21 cellular contexts compared by ENCODE assay signal in genomic region chr4:127686656-127687055, GRCh38. TPM values are rescaled to one million over a fixed set of nuclear protein-coding genes. Genes with fewer than 3 reads are reported as not detected.
DNase-seq lines count a peak whose midpoint lies in the region; ATAC-seq, FAIRE-seq and TF ChIP-seq lines count a peak whose summit lies in the region.
"Had no signal": no experiment of that assay in that cellular context is flagged by ENCODE, and none has a peak within 500 bp of the region (broad histone marks: within the 10 kb centered on the region; RNA-seq: fewer than 3 reads in every experiment).

No MANE protein-coding gene starts in this region.

- no peak for TF ChIP-seq CTCF in AG10803 (conservative IDR thresholded peaks at IDR 0.05; ENCODE audit: low read length)
- no peak for TF ChIP-seq CTCF in brain microvascular endothelial cell (IDR thresholded peaks at IDR 0.05; ENCODE audit: low read depth, low read length, missing control alignments)
- TF ChIP-seq CTCF in keratinocyte (optimal IDR thresholded peaks at IDR 0.05 in 1 of 3, IDR thresholded peaks at IDR 0.05 in 1 of 3, conservative IDR thresholded peaks at IDR 0.05 in 1 of 3; ENCODE audit: extremely low read depth in 1 of 3, insufficient read depth in 2 of 3, low read length in 3 of 3): no peak
- no peak for TF ChIP-seq CTCF in esophagus muscularis mucosa (IDR thresholded peaks at IDR 0.05)

- TF ChIP-seq EP300 in esophagus muscularis mucosa (IDR thresholded peaks at IDR 0.05): no peak

- ATAC-seq in GM21423 (IDR thresholded peaks at IDR 0.05; ENCODE audit: unreplicated experiment): no peak
- ATAC-seq: lower lobe of right lung, pancreas had no signal

- peak overlapping the region; percentile 25 for H3K4me2 ChIP-seq in keratinocyte (ENCODE audit: control insufficient read depth, extremely low read depth, insufficient read depth, low read depth, low read length)

- dilution Hi-C loops in keratinocyte (cut with MboI; ENCODE audit: extremely low pct_ligation_motif_present, low sequenced_read_pairs): no loop called here

- no peaks in the 10 kb centered on the region for H3K9me1 ChIP-seq in keratinocyte (ENCODE audit: control insufficient read depth, extremely low read depth, insufficient read depth, low read length)

- H3K27me3 ChIP-seq in brain microvascular endothelial cell (replicated peaks): no peaks in the 10 kb centered on the region
- no peaks in the 10 kb centered on the region for H3K27me3 ChIP-seq in keratinocyte (ENCODE audit: control insufficient read depth, extremely low read depth, insufficient read depth, low read length)
- H3K27me3 ChIP-seq in esophagus muscularis mucosa: no peaks in the 10 kb centered on the region
- H3K27me3 ChIP-seq: pancreas, sigmoid colon had no signal

- H3K27ac ChIP-seq in brain microvascular endothelial cell: peak overlapping the region; percentile 76
- H3K27ac ChIP-seq in keratinocyte (ENCODE audit: control insufficient read depth, insufficient read depth, low read length): no peak overlapping the region
- H3K27ac ChIP-seq in esophagus muscularis mucosa (replicated peaks in 1 of 4): no peak overlapping the region
- H3K27ac ChIP-seq: lower lobe of right lung, pancreas, sigmoid colon had no signal

- no peaks in the 10 kb centered on the region for H4K20me1 ChIP-seq in keratinocyte (ENCODE audit: control insufficient read depth, extremely low read depth, insufficient read depth, low read length)

- peak; percentile 7 for DNase-seq in AG10803 (ENCODE audit: low read depth)
- DNase-seq in M059J (ENCODE audit: low read depth): peak; percentile 66
- peak; percentile 14 for DNase-seq in brain microvascular endothelial cell
- no peak for DNase-seq in keratinocyte (ENCODE audit: low read depth, low spot score)
- DNase-seq in AG20443 (ENCODE audit: low spot score): no peak
- no peak for DNase-seq in esophagus muscularis mucosa (ENCODE audit: extremely low spot score)
- DNase-seq in NCI-H1105 (lab: John Stamatoyannopoulos, UW): no peak
- DNase-seq: activated CD4-positive, alpha-beta T cell treated with anti-CD3 and anti-CD28 coated beads for 48 hours; activated effector memory CD4-positive, alpha-beta T cell treated with anti-CD3 and anti-CD28 coated beads, Interleukin-2, amount 50 U/mL, for 16 hours; DMS79 treated with DMSO at 0.1 percent for 48 hours; GOT3; lower lobe of right lung; NCI-H1048; NCI-H69; pancreas; sigmoid colon had no signal

- no peak overlapping the region for H3K9ac ChIP-seq in keratinocyte (ENCODE audit: control insufficient read depth, extremely low read depth, insufficient read depth, low read length)

- H3K4me3 ChIP-seq in AG10803 (ENCODE audit: low read length) (no peak overlapping the region), brain microvascular endothelial cell (ENCODE audit: low read depth, low read length) (no peak overlapping the region), keratinocyte (ENCODE audit: control insufficient read depth in 2 of 3, extremely low read depth in 1 of 3, insufficient read depth in 2 of 3, low read depth in 1 of 3, low read length in 3 of 3) (no peak overlapping the region), esophagus muscularis mucosa (no peak overlapping the region)
- H3K4me3 ChIP-seq: lower lobe of right lung, pancreas, sigmoid colon had no signal

- H3K36me3 ChIP-seq in brain microvascular endothelial cell (replicated peaks): no peaks in the 10 kb centered on the region
- peaks cover 0 to 3% of the 10 kb centered on the region in 2 experiments for H3K36me3 ChIP-seq in keratinocyte (ENCODE audit: control insufficient read depth in 2 of 2, extremely low read depth in 1 of 2, insufficient read depth in 2 of 2, low read length in 2 of 2)
- H3K36me3 ChIP-seq in esophagus muscularis mucosa: peaks cover 0 to 50% (median 4%) of the 10 kb centered on the region in 4 donors
- H3K36me3 ChIP-seq: lower lobe of right lung, pancreas had no signal

- no peaks in the 10 kb centered on the region for H3K79me2 ChIP-seq in keratinocyte (ENCODE audit: control insufficient read depth, insufficient read depth, low read length)

- FAIRE-seq in keratinocyte (lab: Jason Lieb, UNC): peak; percentile 62
- FAIRE-seq: colon, pancreas had no signal

- H3K9me3 ChIP-seq in keratinocyte (ENCODE audit: control insufficient read depth, low read depth, low read length) (no peaks in the 10 kb centered on the region), esophagus muscularis mucosa (no peaks in the 10 kb centered on the region)
- H3K9me3 ChIP-seq: lower lobe of right lung, pancreas, sigmoid colon had no signal

- intact Hi-C loops in esophagus muscularis mucosa (cut with DNase I): no loop called here

- WGBS in esophagus muscularis mucosa: 74% methylated on average over 2 of the region's 2 CpGs

- H3K4me1 ChIP-seq in keratinocyte (ENCODE audit: control insufficient read depth, extremely low read depth, insufficient read depth, low read length) (peaks cover 15% of the 10 kb centered on the region), esophagus muscularis mucosa (no peaks in the 10 kb centered on the region)
- H3K4me1 ChIP-seq: lower lobe of right lung, pancreas, sigmoid colon had no signal

- in situ Hi-C loops in brain microvascular endothelial cell (cut with HindIII; ENCODE audit: low pct_ligation_motif_present, low sequenced_read_pairs): no loop called here

- no peak overlapping the region for H2AFZ ChIP-seq in keratinocyte (ENCODE audit: control insufficient read depth, low read length)

- no peak for TF ChIP-seq POLR2A in esophagus muscularis mucosa (IDR thresholded peaks at IDR 0.05; ENCODE audit: low read depth)

RNA-seq across cellular contexts. Expression of gene SLC25A31, which starts 43.5 kb away (rescaled TPM):
- not detected in 2 replicates for total RNA-seq in M059J (2014; rRNA removed; shearing (Covaris generic))
- polyA plus RNA-seq in keratinocyte: 0.06 TPM in 1 of 3 replicates, not detected in the others
- polyA plus RNA-seq in keratinocyte (2011; ENCODE audit: low read depth): not detected
- not detected in 2 replicates for polyA plus RNA-seq in keratinocyte (2011; cell fraction: cytosol; rRNA removed)
- polyA plus RNA-seq in keratinocyte (2011; cell fraction: nucleus; rRNA removed): not detected in 2 replicates
- not detected in 2 replicates for polyA plus RNA-seq in keratinocyte (2012; ENCODE audit: low replicate concordance)
- polyA minus RNA-seq in keratinocyte: not detected in 3 replicates
- polyA minus RNA-seq in keratinocyte (2011; cell fraction: cytosol; rRNA and poly(A)+ RNA removed): not detected
- polyA minus RNA-seq in keratinocyte (2011; cell fraction: nucleus; rRNA and poly(A)+ RNA removed): not detected in 2 replicates
- not detected for total RNA-seq in esophagus muscularis mucosa
- total RNA-seq: glomerular endothelial cell, lower lobe of right lung, pancreas, sigmoid colon, ureter had no signal
- polyA plus RNA-seq: IgD-negative memory B cell, sigmoid colon had no signal

RNA-seq across cellular contexts. Expression of gene INTU, which starts 53.9 kb away (rescaled TPM):
- total RNA-seq in M059J (2014; rRNA removed; shearing (Covaris generic)): 1.4 and 3.1 TPM in 2 replicates
- 1.8 to 7.0 TPM (median 5.0 TPM) in 3 replicates for polyA plus RNA-seq in keratinocyte
- 12.5 TPM for polyA plus RNA-seq in keratinocyte (2011; ENCODE audit: low read depth)
- 0.83 and 1.9 TPM in 2 replicates for polyA plus RNA-seq in keratinocyte (2011; cell fraction: cytosol; rRNA removed)
- 20.6 and 21.9 TPM in 2 replicates for polyA plus RNA-seq in keratinocyte (2011; cell fraction: nucleus; rRNA removed)
- 1.6 and 2.8 TPM in 2 replicates for polyA plus RNA-seq in keratinocyte (2012; ENCODE audit: low replicate concordance)
- polyA minus RNA-seq in keratinocyte: 1.2 to 10.3 TPM (median 7.0 TPM) in 3 replicates
- polyA minus RNA-seq in keratinocyte (2011; cell fraction: cytosol; rRNA and poly(A)+ RNA removed): 4.4 TPM
- polyA minus RNA-seq in keratinocyte (2011; cell fraction: nucleus; rRNA and poly(A)+ RNA removed): 8.2 and 17.9 TPM in 2 replicates
- total RNA-seq in esophagus muscularis mucosa: 1 to 10 TPM; 5.9 to 8.7 (median 7.1) TPM

Comparison
In these comparisons a context has a peak if more than half of its experiments do, and no peak if none do; other contexts are left out.
1. DNase-seq: peak in AG10803 (single experiment), M059J (single experiment) and brain microvascular endothelial cell (single experiment); none in keratinocyte (single experiment), AG20443 (single experiment), esophagus muscularis mucosa (single experiment) and NCI-H1105 (single experiment).